10 cellular contexts compared by ENCODE assay signal in genomic region chr19:55353356-55353802, GRCh38. TPM values are rescaled to one million over a fixed set of nuclear protein-coding genes. Genes with fewer than 3 reads are reported as not detected.
DNase-seq lines count a peak whose midpoint lies in the region; ATAC-seq and TF ChIP-seq lines count a peak whose summit lies in the region.
"Had no signal": no experiment of that assay in that cellular context is flagged by ENCODE, and none has a peak within 500 bp of the region (broad histone marks: within the 10 kb centered on the region; RNA-seq: fewer than 3 reads in every experiment).

No MANE protein-coding gene starts in this region.

- no peak overlapping the region for H3K27ac Mint-ChIP-seq in T-helper 17 cell

- peaks cover 40% of the 10 kb centered on the region for H3K27me3 Mint-ChIP-seq in T-helper 17 cell

- ATAC-seq in T-helper 17 cell, result peak; percentile 7
- ATAC-seq in mucosa of descending colon, result no peak
- ATAC-seq in left colon, result no peak

- H3K4me2 ChIP-seq in skeletal muscle satellite cell (ENCODE audit: low read length), result peak overlapping the region; percentile 89

- CTCF ChIA-PET in GM10248 (lab: Yijun Ruan, JAX), result no interaction called here

- in situ Hi-C loops in HAP-1 (cut with MboI; ENCODE audit: low sequenced_read_pairs), result no loop called here

- H3K4me1 Mint-ChIP-seq in T-helper 17 cell, result peaks cover 24% of the 10 kb centered on the region

- no peaks in the 10 kb centered on the region for H3K9me3 ChIP-seq in HAP-1
- no peaks in the 10 kb centered on the region for H3K9me3 ChIP-seq in T-helper 17 cell (ENCODE audit: control insufficient read depth, low read length, poor library complexity, severe bottlenecking)
- no peaks in the 10 kb centered on the region for H3K9me3 ChIP-seq in skeletal muscle satellite cell (replicated peaks; ENCODE audit: low read length)
- no peaks in the 10 kb centered on the region for H3K9me3 ChIP-seq in mucosa of descending colon

- H3K27me3 ChIP-seq in HAP-1 (ENCODE audit: low read depth), result peaks cover 46% of the 10 kb centered on the region
- peaks cover 61% of the 10 kb centered on the region for H3K27me3 ChIP-seq in skeletal muscle satellite cell (ENCODE audit: control insufficient read depth, insufficient read depth, low read length)

- peak overlapping the region; percentile 45 for H3K9ac ChIP-seq in skeletal muscle satellite cell (ENCODE audit: low read depth, low read length)

- H3K36me3 ChIP-seq in HAP-1 (replicated peaks) (no peaks in the 10 kb centered on the region), skeletal muscle satellite cell (ENCODE audit: insufficient read depth, low read length) (no peaks in the 10 kb centered on the region), mucosa of descending colon (ENCODE audit: low read depth) (no peaks in the 10 kb centered on the region)

- DNase-seq in HAP-1 (ENCODE audit: low spot score in 2 of 2), result no peak
- DNase-seq in T-helper 17 cell, result no peak
- no peak for DNase-seq in foreskin fibroblast
- DNase-seq in GM10248 (ENCODE audit: extremely low spot score), result no peak
- DNase-seq in OCI-M2 (lab: John Stamatoyannopoulos, UW; ENCODE audit: unreplicated experiment), result no peak
- DNase-seq in mucosa of descending colon, result no peak
- DNase-seq in left colon, result no peak

- peak overlapping the region; percentile 86 for H3K4me3 Mint-ChIP-seq in T-helper 17 cell

- intact Hi-C loops in mucosa of descending colon (cut with DNase I, micrococcal nuclease), result no loop called here
- intact Hi-C loops in left colon (cut with DNase I, micrococcal nuclease), result no loop called here

- POLR2A ChIA-PET in GM10248 (lab: Yijun Ruan, JAX), result no interaction called here

- TF ChIP-seq CTCF in foreskin fibroblast (IDR thresholded peaks at IDR 0.05; ENCODE audit: low read depth, low read length) (no peak), GM10248 (IDR thresholded peaks at IDR 0.05; ENCODE audit: control extremely low read depth, extremely low read depth, low read depth, missing control alignments) (no peak), mucosa of descending colon (IDR thresholded peaks at IDR 0.05) (no peak)

- H3K4me3 ChIP-seq in HAP-1 (peak overlapping the region; percentile 50), foreskin fibroblast (ENCODE audit: low read depth in 1 of 2, low read length in 2 of 2) (peak overlapping the region; percentile 37 to 52), skeletal muscle satellite cell (ENCODE audit: low read length) (peak overlapping the region; percentile 68), mucosa of descending colon (no peak overlapping the region)

- H3K36me3 Mint-ChIP-seq in T-helper 17 cell (ENCODE audit: low read depth), result peaks cover 7% of the 10 kb centered on the region

- peaks cover 18% of the 10 kb centered on the region for H3K4me1 ChIP-seq in HAP-1
- H3K4me1 ChIP-seq in skeletal muscle satellite cell (ENCODE audit: control insufficient read depth, insufficient read depth, low read length), result peaks cover 5% of the 10 kb centered on the region
- peaks cover 17% of the 10 kb centered on the region for H3K4me1 ChIP-seq in mucosa of descending colon (ENCODE audit: low read depth)

RNA-seq across cellular contexts. Expression of gene COX6B2, which starts 1.1 kb away (rescaled TPM):
- total RNA-seq in T-helper 17 cell (1 to 10 TPM in 1 of 2 donors, under 1 TPM in 1; 0.62 to 1.4 TPM), mucosa of descending colon (10 to 100 TPM; 16.6 to 30.0 (median 17.2) TPM), left colon (10 to 100 TPM; 23.0 to 27.6 TPM)
- total RNA-seq in skeletal muscle satellite cell (2012; rRNA removed), result not detected in 2 replicates
- total RNA-seq: activated CD8-positive, alpha-beta memory T cell treated with anti-CD3 and anti-CD28 coated beads for 36 hours had no signal

RNA-seq across cellular contexts. Expression of gene GARIN5B, which starts 9.7 kb away (rescaled TPM):
- under 1 TPM in 1 of 2 donors, not detected in 1; 0.07 TPM for total RNA-seq in T-helper 17 cell
- under 0.01 TPM in 1 of 2 replicates, not detected in the other for total RNA-seq in skeletal muscle satellite cell (2012; rRNA removed)
- not detected for total RNA-seq in mucosa of descending colon
- not detected for total RNA-seq in left colon
- total RNA-seq: activated CD8-positive, alpha-beta memory T cell treated with anti-CD3 and anti-CD28 coated beads for 36 hours; M059J had no signal

RNA-seq across cellular contexts. Expression of gene KMT5C, which starts 13.7 kb away (rescaled TPM):
- total RNA-seq in T-helper 17 cell, result 100 to 1,000 TPM in 1 of 2 donors, 10 to 100 TPM in 1; 66.6 to 103 TPM
- total RNA-seq in skeletal muscle satellite cell (2012; rRNA removed), result 3.3 and 3.8 TPM in 2 replicates
- total RNA-seq in mucosa of descending colon, result 10 to 100 TPM; 14.7 to 19.3 (median 16.5) TPM
- 10 to 100 TPM; 19.0 to 20.7 TPM for total RNA-seq in left colon

RNA-seq across cellular contexts. Expression of gene IL11, which starts 16.9 kb away (rescaled TPM):
- total RNA-seq in T-helper 17 cell (under 1 TPM; 0.25 to 0.89 TPM), mucosa of descending colon (under 1 TPM; 0.24 to 0.32 (median 0.29) TPM), left colon (under 1 TPM; 0.31 to 0.46 TPM)
- total RNA-seq in skeletal muscle satellite cell (2012; rRNA removed), result 1.0 and 6.8 TPM in 2 replicates

RNA-seq across cellular contexts. Expression of gene TMEM190, which starts 23.2 kb away (rescaled TPM):
- total RNA-seq in T-helper 17 cell, result not detected
- total RNA-seq in skeletal muscle satellite cell (2012; rRNA removed), result not detected in 2 replicates
- total RNA-seq in mucosa of descending colon, result not detected
- total RNA-seq in left colon, result not detected
- total RNA-seq: activated CD8-positive, alpha-beta memory T cell treated with anti-CD3 and anti-CD28 coated beads for 36 hours had no signal

Comparison
In these comparisons a context has a peak if more than half of its experiments do, and no peak if none do; other contexts are left out.
1. RNA of gene COX6B2, which starts 1.1 kb away (total RNA-seq): 23.0 to 27.6 TPM in left colon and 16.6 to 30.0 TPM in mucosa of descending colon; 0.62 to 1.4 TPM in T-helper 17 cell; every median in the first group is over 4 times any median in the second.